ENCODE assay signal across 20 cellular contexts in genomic region chr2:3485166-3485565, GRCh38. TPM values are rescaled to one million over a fixed set of nuclear protein-coding genes. Genes with fewer than 3 reads are reported as not detected.
DNase-seq lines count a peak whose midpoint lies in the region; ATAC-seq and TF ChIP-seq lines count a peak whose summit lies in the region.
"Had no signal": no experiment of that assay in that cellular context is flagged by ENCODE, and none has a peak within 500 bp of the region (broad histone marks: within the 10 kb centered on the region; RNA-seq: fewer than 3 reads in every experiment).

No MANE protein-coding gene starts in this region.

- intact Hi-C loops in posterior vena cava (cut with DNase I), result no loop called here

- no peaks in the 10 kb centered on the region for H3K4me1 Mint-ChIP-seq in chondrocyte (ENCODE audit: low read depth)

- no peaks in the 10 kb centered on the region for H3K9me2 ChIP-seq in SK-N-SH

- no peak overlapping the region for H3K4me2 ChIP-seq in SK-N-SH
- H3K4me2 ChIP-seq: BLaER1 treated with 17β-estradiol and CSF1 and Interleukin-3, amounts not matched to agents 10 nM and 100 nM had no signal

- peaks cover 6% of the 10 kb centered on the region for H3K36me3 Mint-ChIP-seq in chondrocyte (ENCODE audit: low read depth)

- H3K27ac Mint-ChIP-seq in chondrocyte (ENCODE audit: unreplicated experiment), result no peak overlapping the region
- H3K27ac Mint-ChIP-seq: IgD-negative memory B cell had no signal

- no peaks in the 10 kb centered on the region for H3F3A ChIP-seq in SK-N-SH (replicated peaks; ENCODE audit: insufficient read depth)

- no peak for TF ChIP-seq RAD21 in SK-N-SH (IDR thresholded peaks at IDR 0.05; ENCODE audit: low read length)

- H3K4me3 ChIP-seq in SK-N-SH (ENCODE audit: low read depth in 2 of 2, low read length in 1 of 2), result no peak overlapping the region
- H3K4me3 ChIP-seq: BLaER1 treated with 17β-estradiol and CSF1 and Interleukin-3, amounts not matched to agents 10 nM and 100 nM; GM12878 had no signal

- no peak for TF ChIP-seq EP300 in SK-N-SH (IDR thresholded peaks at IDR 0.05; ENCODE audit: borderline replicate concordance in 1 of 2, low read depth in 1 of 2, low read length in 1 of 2)

- H3K27me3 Mint-ChIP-seq in chondrocyte (ENCODE audit: low read depth), result no peaks in the 10 kb centered on the region
- H3K27me3 Mint-ChIP-seq: CD4-positive, alpha-beta memory T cell; IgD-negative memory B cell had no signal

- no peaks in the 10 kb centered on the region for H4K20me1 ChIP-seq in SK-N-SH (ENCODE audit: insufficient read depth)

- H3K9me3 ChIP-seq in SK-N-SH, result no peaks in the 10 kb centered on the region

- CTCF ChIA-PET in SK-N-SH (lab: Yijun Ruan, JAX), result no interaction called here

- TF ChIP-seq CTCF in SK-N-SH (IDR thresholded peaks at IDR 0.05) (no peak), chondrocyte (IDR thresholded peaks at IDR 0.05) (no peak)

- H3K4me3 Mint-ChIP-seq in chondrocyte (ENCODE audit: unreplicated experiment), result no peak overlapping the region
- H3K4me3 Mint-ChIP-seq: CD4-positive, alpha-beta memory T cell; IgD-negative memory B cell had no signal

- H3K79me2 ChIP-seq in SK-N-SH (ENCODE audit: insufficient read depth), result no peaks in the 10 kb centered on the region

- H3K27me3 ChIP-seq in SK-N-SH (ENCODE audit: insufficient read depth), result no peaks in the 10 kb centered on the region
- H3K27me3 ChIP-seq: BLaER1 treated with 17β-estradiol and CSF1 and Interleukin-3, amounts not matched to agents 10 nM and 100 nM had no signal

- peak; percentile 33 for DNase-seq in SK-N-SH
- peak; percentile 9 for DNase-seq in 8988T
- peak; percentile 79 for DNase-seq in chondrocyte (ENCODE audit: low spot score)
- peak; percentile 58 for DNase-seq in posterior vena cava (ENCODE audit: low spot score)
- DNase-seq: CD4-positive, alpha-beta memory T cell; DND-41; NCI-H1105; NCI-H146; NCI-H2029; NCI-H2227 treated with DMSO at 0.1 percent for 48 hours; NCI-H510A treated with DMSO at 0.1 percent for 48 hours; NCI-H82 had no signal

- POLR2A ChIA-PET in SK-N-SH (lab: Yijun Ruan, JAX), result no interaction called here

- no peak for ATAC-seq in SK-N-SH treated with all-trans-retinoic acid at 6 μM for 48 hours
- ATAC-seq in HG03342 (IDR thresholded peaks at IDR 0.05; ENCODE audit: unreplicated experiment), result no peak
- no peak for ATAC-seq in GM19351 (IDR thresholded peaks at IDR 0.05; ENCODE audit: unreplicated experiment)
- no peak for ATAC-seq in GM21717 (IDR thresholded peaks at IDR 0.05; ENCODE audit: unreplicated experiment)
- ATAC-seq: GM12878 had no signal

- no peaks in the 10 kb centered on the region for H3K9me3 Mint-ChIP-seq in chondrocyte (ENCODE audit: low read depth)
- H3K9me3 Mint-ChIP-seq: IgD-negative memory B cell had no signal

- no peak overlapping the region for H3K9ac ChIP-seq in SK-N-SH
- H3K9ac ChIP-seq: BLaER1 treated with 17β-estradiol and CSF1 and Interleukin-3, amounts not matched to agents 10 nM and 100 nM had no signal

- no peak overlapping the region for H3K27ac ChIP-seq in SK-N-SH (ENCODE audit: low read depth in 2 of 2, low read length in 1 of 2)
- H3K27ac ChIP-seq: 22Rv1; BLaER1 treated with 17β-estradiol and CSF1 and Interleukin-3, amounts not matched to agents 10 nM and 100 nM had no signal

- peaks cover 0 to 5% of the 10 kb centered on the region in 2 experiments for H3K36me3 ChIP-seq in SK-N-SH (replicated peaks in 1 of 2; ENCODE audit: control insufficient read depth in 1 of 2, insufficient read depth in 2 of 2, low read length in 1 of 2)

- WGBS in SK-N-SH (ENCODE audit: low lambda C conversion rate), result 94% methylated on average over 11 of the region's 11 CpGs

- H3K4me1 ChIP-seq in SK-N-SH (ENCODE audit: control insufficient read depth in 1 of 2, insufficient read depth in 2 of 2, low read depth in 1 of 2, low read length in 1 of 2), result no peaks in the 10 kb centered on the region; a peak in 1 of 4 replicates

- H2AFZ ChIP-seq in SK-N-SH (ENCODE audit: low read depth), result no peak overlapping the region

TF ChIP-seq in SK-N-SH, 30 proteins besides CTCF, POLR2A, EP300 and RAD21:
- TF ChIP-seq CHD2 (IDR thresholded peaks at IDR 0.05; ENCODE audit: low read length, partially characterized antibody) (no peak), TEAD4 (IDR thresholded peaks at IDR 0.05; ENCODE audit: borderline replicate concordance, insufficient read depth) (no peak), TAF1 (IDR thresholded peaks at IDR 0.05; ENCODE audit: borderline replicate concordance, low read depth, low read length) (no peak), FOXJ3 (CRISPR knock-in tag; IDR thresholded peaks at IDR 0.05) (no peak), FOSL2 (IDR thresholded peaks at IDR 0.05; ENCODE audit: borderline replicate concordance, low read depth) (no peak), MXI1 (IDR thresholded peaks at IDR 0.05; ENCODE audit: low read depth, low read length) (no peak), NRF1 (IDR thresholded peaks at IDR 0.05; ENCODE audit: low read depth, low read length) (no peak)

TF ChIP-seq in SK-N-SH treated with all-trans-retinoic acid at 6 μM for 48 hours, 23 proteins besides CTCF, POLR2A, EP300 and RAD21 (continues in another document):
- TF ChIP-seq ZC3H10 (CRISPR knock-in tag; IDR thresholded peaks at IDR 0.05) (no peak), TCF4 (CRISPR knock-in tag; IDR thresholded peaks at IDR 0.05; ENCODE audit: borderline replicate concordance) (no peak), ISL1 (CRISPR knock-in tag; IDR thresholded peaks at IDR 0.05) (no peak), SNAI2 (CRISPR knock-in tag; IDR thresholded peaks at IDR 0.05) (no peak), CREB5 (CRISPR knock-in tag; IDR thresholded peaks at IDR 0.05; ENCODE audit: low read depth) (no peak), POU6F1 (CRISPR knock-in tag; IDR thresholded peaks at IDR 0.05; ENCODE audit: borderline replicate concordance, low read depth) (no peak), CSRNP3 (CRISPR knock-in tag; IDR thresholded peaks at IDR 0.05) (no peak), ZNF565 (CRISPR knock-in tag; conservative IDR thresholded peaks at IDR 0.05; ENCODE audit: low read depth) (no peak)

RNA-seq across cellular contexts. Expression of gene ADI1, which starts 34.2 kb away (rescaled TPM):
- 49.4 and 67.2 TPM in 2 replicates for polyA plus RNA-seq in SK-N-SH (2012; rRNA removed)
- 72.8 and 73.1 TPM in 2 replicates for polyA plus RNA-seq in SK-N-SH (2012; cell fraction: cytosol; rRNA removed)
- 43.3 and 62.9 TPM in 2 replicates for polyA plus RNA-seq in SK-N-SH (2012; cell fraction: nucleus; rRNA removed)
- total RNA-seq in chondrocyte (38.0 to 51.2 TPM (median 41.8 TPM) in 3 replicates), posterior vena cava (10 to 100 TPM; 29.5 to 43.2 TPM)

Comparison
In these comparisons a context has a peak if more than half of its experiments do, and no peak if none do; other contexts are left out.
1. DNase-seq: peak in every context shown above with its lines; median percentile 79 in chondrocyte; 58 in posterior vena cava; 33 in SK-N-SH; 9 in 8988T.